In the genomic region with DNA sequence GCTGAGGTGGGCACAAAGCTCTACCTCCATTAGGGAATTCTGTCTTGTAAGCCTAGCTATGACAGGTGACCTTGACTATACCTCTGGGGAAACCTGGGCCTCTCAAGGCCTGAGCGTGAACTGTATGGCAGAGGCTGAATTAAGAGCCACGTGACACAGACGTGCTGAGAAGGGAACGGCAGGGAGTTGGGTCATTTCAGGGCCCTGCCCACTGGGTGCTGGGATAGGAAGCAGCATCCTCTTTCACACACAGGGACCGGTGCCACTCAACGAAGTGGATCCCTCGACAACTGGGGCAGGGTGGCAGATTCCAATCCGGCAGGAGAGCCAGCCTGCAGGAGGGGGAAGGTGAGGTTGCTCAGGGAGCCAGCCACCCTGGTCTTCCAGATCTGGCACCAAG, we compare ENCODE assay signal across 1 cellular context.
TF ChIP-seq lines count a peak whose summit lies in the region.

No MANE protein-coding gene starts in this region.

TF ChIP-seq in K562, 482 proteins besides CTCF, POLR2A, EP300 and RAD21:
- no peak for TF ChIP-seq NRF1 (conservative IDR thresholded peaks at IDR 0.05 in 1 of 2, IDR thresholded peaks at IDR 0.05 in 1 of 2)
- peak; percentile 45; the same call in 1 of the 2 replicates for TF ChIP-seq POLR2G (IDR thresholded peaks at IDR 0.05; ENCODE audit: low read depth, low read length)
- TF ChIP-seq RBFOX2 (IDR thresholded peaks at IDR 0.05; ENCODE audit: low read depth, low read length): 0 out of 2 replicates have a peak, but pooled peaks have one; percentile 24
